Comparison of ENCODE assay signal across 2 cellular contexts in the genomic region with DNA sequence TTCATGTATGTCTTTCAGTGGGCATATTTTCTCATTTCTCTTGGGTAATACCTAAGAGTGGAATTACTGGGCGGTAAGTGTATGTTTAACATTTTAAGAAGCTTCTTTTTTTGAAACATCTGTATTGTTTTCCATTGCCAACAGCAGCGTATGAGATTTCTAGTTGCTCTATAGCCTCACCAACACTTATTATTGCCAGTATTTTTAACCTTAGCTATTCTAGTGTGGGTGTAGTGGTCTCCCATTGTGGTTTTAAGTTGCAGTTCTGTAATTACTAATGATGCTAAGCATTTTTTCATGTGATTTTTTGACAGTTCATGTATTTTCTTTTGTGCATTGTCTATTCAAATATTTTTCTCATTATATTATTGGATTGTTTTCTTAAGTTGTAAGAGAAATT.
A peak's percentile ranks its signal among the peaks of the same experiment; 100 is the strongest.
TF ChIP-seq lines count a peak whose summit lies in the region.

No MANE protein-coding gene starts in this region.

TF ChIP-seq in HepG2, 621 proteins besides CTCF, POLR2A, EP300 and RAD21 (continued from another document):
- TF ChIP-seq, protein P1, sequence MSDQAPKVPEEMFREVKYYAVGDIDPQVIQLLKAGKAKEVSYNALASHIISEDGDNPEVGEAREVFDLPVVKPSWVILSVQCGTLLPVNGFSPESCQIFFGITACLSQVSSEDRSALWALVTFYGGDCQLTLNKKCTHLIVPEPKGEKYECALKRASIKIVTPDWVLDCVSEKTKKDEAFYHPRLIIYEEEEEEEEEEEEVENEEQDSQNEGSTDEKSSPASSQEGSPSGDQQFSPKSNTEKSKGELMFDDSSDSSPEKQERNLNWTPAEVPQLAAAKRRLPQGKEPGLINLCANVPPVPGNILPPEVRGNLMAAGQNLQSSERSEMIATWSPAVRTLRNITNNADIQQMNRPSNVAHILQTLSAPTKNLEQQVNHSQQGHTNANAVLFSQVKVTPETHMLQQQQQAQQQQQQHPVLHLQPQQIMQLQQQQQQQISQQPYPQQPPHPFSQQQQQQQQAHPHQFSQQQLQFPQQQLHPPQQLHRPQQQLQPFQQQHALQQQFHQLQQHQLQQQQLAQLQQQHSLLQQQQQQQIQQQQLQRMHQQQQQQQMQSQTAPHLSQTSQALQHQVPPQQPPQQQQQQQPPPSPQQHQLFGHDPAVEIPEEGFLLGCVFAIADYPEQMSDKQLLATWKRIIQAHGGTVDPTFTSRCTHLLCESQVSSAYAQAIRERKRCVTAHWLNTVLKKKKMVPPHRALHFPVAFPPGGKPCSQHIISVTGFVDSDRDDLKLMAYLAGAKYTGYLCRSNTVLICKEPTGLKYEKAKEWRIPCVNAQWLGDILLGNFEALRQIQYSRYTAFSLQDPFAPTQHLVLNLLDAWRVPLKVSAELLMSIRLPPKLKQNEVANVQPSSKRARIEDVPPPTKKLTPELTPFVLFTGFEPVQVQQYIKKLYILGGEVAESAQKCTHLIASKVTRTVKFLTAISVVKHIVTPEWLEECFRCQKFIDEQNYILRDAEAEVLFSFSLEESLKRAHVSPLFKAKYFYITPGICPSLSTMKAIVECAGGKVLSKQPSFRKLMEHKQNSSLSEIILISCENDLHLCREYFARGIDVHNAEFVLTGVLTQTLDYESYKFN (CRISPR knock-in tag; conservative IDR thresholded peaks at IDR 0.05): no peak

TF ChIP-seq in GM12878, 131 proteins besides CTCF, POLR2A, EP300 and RAD21 (continued from another document):
- TF ChIP-seq, protein P2, sequence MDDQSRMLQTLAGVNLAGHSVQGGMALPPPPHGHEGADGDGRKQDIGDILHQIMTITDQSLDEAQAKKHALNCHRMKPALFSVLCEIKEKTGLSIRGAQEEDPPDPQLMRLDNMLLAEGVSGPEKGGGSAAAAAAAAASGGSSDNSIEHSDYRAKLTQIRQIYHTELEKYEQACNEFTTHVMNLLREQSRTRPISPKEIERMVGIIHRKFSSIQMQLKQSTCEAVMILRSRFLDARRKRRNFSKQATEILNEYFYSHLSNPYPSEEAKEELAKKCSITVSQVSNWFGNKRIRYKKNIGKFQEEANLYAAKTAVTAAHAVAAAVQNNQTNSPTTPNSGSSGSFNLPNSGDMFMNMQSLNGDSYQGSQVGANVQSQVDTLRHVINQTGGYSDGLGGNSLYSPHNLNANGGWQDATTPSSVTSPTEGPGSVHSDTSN (IDR thresholded peaks at IDR 0.05; ENCODE audit: insufficient replicate concordance, low read depth, low read length): no peak
- 0 out of 2 replicates have a peak, but pooled peaks have one; percentile 59 for TF ChIP-seq CBX5 (IDR thresholded peaks at IDR 0.05; ENCODE audit: low read depth)
- peak; percentile 49 for TF ChIP-seq SKIL (IDR thresholded peaks at IDR 0.05; ENCODE audit: low read depth, poor library complexity, severe bottlenecking)
- peak; percentile 33 for TF ChIP-seq JUNB (IDR thresholded peaks at IDR 0.05)
- TF ChIP-seq RELB (IDR thresholded peaks at IDR 0.05; ENCODE audit: low read depth): 0 out of 2 replicates have a peak, but pooled peaks have one; percentile 28
- TF ChIP-seq RUNX3 (IDR thresholded peaks at IDR 0.05; ENCODE audit: low read length): peak; percentile 87
